ENCODE assay signal across 1 cellular context in genomic region chr19:4278010-4278409, GRCh38.
A peak's percentile ranks its signal among the peaks of the same experiment; 100 is the strongest.
TF ChIP-seq lines count a peak whose summit lies in the region.

No MANE protein-coding gene starts in this region.

TF ChIP-seq in endothelial cell of umbilical vein, 7 proteins besides CTCF, POLR2A, EP300 and RAD21:
- TF ChIP-seq FOS (IDR thresholded peaks at IDR 0.05; ENCODE audit: borderline replicate concordance, insufficient read depth, low read length) = no peak
- TF ChIP-seq JUN (IDR thresholded peaks at IDR 0.05; ENCODE audit: borderline replicate concordance, insufficient read depth, insufficient read length, low read depth) = no peak
- no peak for TF ChIP-seq MYC (IDR thresholded peaks at IDR 0.05; ENCODE audit: low read depth, low read length)
- TF ChIP-seq EZH2 (IDR thresholded peaks at IDR 0.05; ENCODE audit: borderline replicate concordance, low read depth, low read length, severe bottlenecking) = peak; percentile 2
